ENCODE assay signal across 23 cellular contexts in the genomic region with DNA sequence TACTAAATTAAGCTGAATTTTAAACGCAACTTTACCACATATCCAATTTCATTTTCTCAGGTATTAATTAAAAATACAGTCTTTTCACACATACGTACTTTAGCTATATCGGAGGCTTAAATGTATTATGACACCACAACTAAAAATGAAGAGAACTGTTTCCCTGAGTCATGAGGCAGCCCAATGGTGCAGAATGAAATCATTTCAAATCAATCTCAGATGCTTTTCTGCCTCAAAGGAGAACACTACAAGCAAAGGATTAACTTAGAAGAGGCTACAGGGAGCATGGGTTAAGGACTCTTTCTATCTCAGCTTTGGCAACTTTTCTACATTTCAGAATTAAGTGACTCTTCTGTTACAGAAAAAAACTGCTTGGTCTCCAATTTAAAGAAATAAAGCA.
"Had no signal": no experiment of that assay in that cellular context is flagged by ENCODE, and none has a peak within 500 bp of the region (broad histone marks: within the 10 kb centered on the region; RNA-seq: fewer than 3 reads in every experiment).

No MANE protein-coding gene starts in this region.

- DNase-seq: activated CD4-positive, alpha-beta T cell treated with anti-CD3 and anti-CD28 coated beads, Interleukin-2, amount 10 ng/mL, durations not matched to agents 24 days and 14 days; activated CD8-positive, alpha-beta T cell treated with anti-CD3 and anti-CD28 coated beads for 36 hours; activated naive CD4-positive, alpha-beta T cell treated with Interleukin-2 at 50 U/mL for 16 hours; activated naive CD8-positive, alpha-beta T cell treated with anti-CD3 and anti-CD28 coated beads, Interleukin-2, amount 10 ng/mL, durations not matched to agents 7 days and 5 days; activated T-cell treated with anti-CD3 and anti-CD28 coated beads, Interleukin-2, amount 50 U/mL, for 1 hour; brain microvascular endothelial cell; central memory CD4-positive, alpha-beta T cell; colonic mucosa; erythroblast; foreskin melanocyte; glutamatergic neuron; hippocampal formation; left lung; nephron progenitor cell; occipital lobe; posterior cingulate gyrus; stimulated activated naive CD8-positive, alpha-beta T cell treated with anti-CD3 and anti-CD28 coated beads, Interleukin-15, Interleukin-2, amounts not matched to agents 100 U/mL and 50 U/mL, for 24 hours; substantia nigra; T-helper 1 cell; T-helper 9 cell; tibial artery had no signal

- H3K4me3 ChIP-seq: colonic mucosa, left lung, tibial artery had no signal

- H3K9me3 ChIP-seq: colonic mucosa, left lung, tibial artery had no signal

- H3K27ac ChIP-seq: brain microvascular endothelial cell, colonic mucosa, left lung, tibial artery had no signal

- FAIRE-seq: urothelium cell line had no signal

- H3K4me1 ChIP-seq: colonic mucosa, left lung, tibial artery had no signal

- ATAC-seq: activated CD8-positive, alpha-beta T cell treated with anti-CD3 and anti-CD28 coated beads for 36 hours; activated T-helper 17 cell treated with anti-CD3 and anti-CD28 coated beads, Interleukin-2, amount 50 U/mL, for 72 hours; left lung; stimulated activated naive CD8-positive, alpha-beta T cell treated with anti-CD3 and anti-CD28 coated beads, Interleukin-15, Interleukin-2, amounts not matched to agents 100 U/mL and 50 U/mL, for 24 hours had no signal

- H3K36me3 ChIP-seq: brain microvascular endothelial cell, colonic mucosa, left lung, tibial artery had no signal

- H3K27me3 ChIP-seq: brain microvascular endothelial cell, colonic mucosa, left lung, tibial artery had no signal
